10 cellular contexts compared by ENCODE assay signal in the genomic region with DNA sequence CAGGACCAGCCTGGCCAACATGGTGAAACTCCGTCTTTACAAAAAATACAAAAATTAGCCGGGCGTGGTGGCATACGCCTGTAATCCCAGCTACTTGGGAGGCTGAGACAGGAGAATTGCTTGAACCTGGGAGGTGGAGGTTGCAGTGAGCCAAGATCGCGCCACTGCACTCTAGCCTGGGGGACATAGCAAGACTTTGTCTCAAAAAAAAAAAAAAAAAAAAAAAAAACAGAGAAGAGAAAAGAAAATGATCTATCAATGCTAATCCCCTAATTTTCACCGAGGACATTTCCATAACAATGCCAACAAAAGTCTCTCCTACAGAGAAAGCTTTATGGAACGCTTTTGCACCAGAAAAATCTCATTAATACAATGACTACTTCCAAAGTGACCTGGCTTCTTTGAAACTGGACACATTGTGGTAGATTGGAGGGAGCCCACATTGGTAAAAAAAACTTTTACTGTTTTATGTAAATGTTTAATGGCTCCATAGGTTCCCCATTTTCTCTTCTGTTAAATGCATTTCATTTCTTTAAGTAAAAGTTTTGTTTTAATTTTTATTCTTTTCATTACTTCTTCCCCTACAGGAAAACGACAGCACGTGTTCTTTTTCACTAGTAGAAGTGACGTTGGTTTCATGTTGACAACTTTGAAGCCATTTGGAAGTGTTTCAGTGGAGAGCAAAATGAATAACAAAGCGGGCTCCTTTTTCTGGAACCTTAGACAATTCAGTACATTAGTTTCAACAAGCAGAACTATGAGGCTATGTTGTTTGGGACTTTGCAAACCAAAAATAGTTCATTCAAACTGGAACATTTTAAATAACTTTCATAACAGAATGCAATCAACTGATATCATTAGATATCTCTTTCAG. TPM values are rescaled to one million over a fixed set of nuclear protein-coding genes. Genes with fewer than 3 reads are reported as not detected.
A peak's percentile ranks its signal among the peaks of the same experiment; 100 is the strongest.
DNase-seq lines count a peak whose midpoint lies in the region; ATAC-seq, FAIRE-seq and TF ChIP-seq lines count a peak whose summit lies in the region.
"Had no signal": no experiment of that assay in that cellular context is flagged by ENCODE, and none has a peak within 500 bp of the region (broad histone marks: within the 10 kb centered on the region; RNA-seq: fewer than 3 reads in every experiment).

No MANE protein-coding gene starts in this region.

- H3K27ac Mint-ChIP-seq in activated naive CD4-positive, alpha-beta T cell treated with anti-CD3 and anti-CD28 coated beads, Interleukin-2, amount 50 U/mL, for 24 hours = peak overlapping the region; percentile 99
- peak overlapping the region; percentile 97 for H3K27ac Mint-ChIP-seq in memory B cell

- TF ChIP-seq CTCF in K562 (IDR thresholded peaks at IDR 0.05 in 2 of 3, conservative IDR thresholded peaks at IDR 0.05 in 1 of 3; ENCODE audit: insufficient read depth in 2 of 3, low read depth in 1 of 3, low read length in 3 of 3) (no peak), upper lobe of left lung (IDR thresholded peaks at IDR 0.05) (no peak)

- H3K9me3 ChIP-seq in K562 (replicated peaks; ENCODE audit: control insufficient read depth, insufficient read depth, low read depth, low read length) = no peaks in the 10 kb centered on the region
- H3K9me3 ChIP-seq in upper lobe of left lung = no peaks in the 10 kb centered on the region

- no peaks in the 10 kb centered on the region for H3K27me3 Mint-ChIP-seq in activated naive CD4-positive, alpha-beta T cell treated with anti-CD3 and anti-CD28 coated beads, Interleukin-2, amount 50 U/mL, for 24 hours
- no peaks in the 10 kb centered on the region for H3K27me3 Mint-ChIP-seq in memory B cell

- TF ChIP-seq EP300 in K562 (IDR thresholded peaks at IDR 0.05; ENCODE audit: low read length) = no peak
- TF ChIP-seq EP300 in upper lobe of left lung (IDR thresholded peaks at IDR 0.05) = no peak

- no peak for FAIRE-seq in K562 (lab: Jason Lieb, UNC)

- in situ Hi-C loops in K562 (cut with MboI) = no loop called here

- TF ChIP-seq POLR2A in K562 (conservative IDR thresholded peaks at IDR 0.05) = no peak
- TF ChIP-seq POLR2A in upper lobe of left lung (IDR thresholded peaks at IDR 0.05) = no peak

- POLR2A ChIA-PET in K562 (lab: Yijun Ruan, JAX) = interaction anchor here (0.5 to 0.6 kb wide), 2 partner anchors 139 to 764 kb away, joined by 3 to 5 read pairs; no protein-coding TSS in a partner anchor

- H3K4me1 ChIP-seq in K562 (replicated peaks in 1 of 2; ENCODE audit: control insufficient read depth in 2 of 2, insufficient read depth in 2 of 2, low read length in 2 of 2) (peaks cover 3% of the 10 kb centered on the region in 2 experiments; a peak in 3 of 5 replicates), upper lobe of left lung (peaks cover 10 to 25% (median 15%) of the 10 kb centered on the region in 4 donors)

- H3K27me3 ChIP-seq in K562 (ENCODE audit: control insufficient read depth in 2 of 2, insufficient read depth in 2 of 2, low read length in 2 of 2) (no peaks in the 10 kb centered on the region), upper lobe of left lung (no peaks in the 10 kb centered on the region)

- peak overlapping the region; percentile 91 to 94 for H3K9ac ChIP-seq in K562 (ENCODE audit: insufficient read depth in 1 of 2, low read depth in 2 of 2, low read length in 2 of 2)

- CTCF ChIA-PET in K562 (lab: Yijun Ruan, JAX; ENCODE audit: low intra/inter-chr PET ratio) = no interaction called here

- H3K9me3 Mint-ChIP-seq in activated naive CD4-positive, alpha-beta T cell treated with anti-CD3 and anti-CD28 coated beads, Interleukin-2, amount 50 U/mL, for 24 hours = no peaks in the 10 kb centered on the region
- no peaks in the 10 kb centered on the region for H3K9me3 Mint-ChIP-seq in memory B cell

- peak overlapping the region; percentile 100; the same call in 1 of the 2 replicates for H2AFZ ChIP-seq in K562 (ENCODE audit: low read depth, low read length)

- H3K9me1 ChIP-seq in K562 (ENCODE audit: control insufficient read depth, insufficient read depth, low read length) = no peaks in the 10 kb centered on the region

- 38% methylated on average over 9 of the region's 12 CpGs for WGBS in K562 (ENCODE audit: insufficient coverage, low coverage, missing lambda C conversion rate)
- WGBS in upper lobe of left lung, 2 donors = 36 to 43% methylated on average over 12 of the region's 12 CpGs

- peaks cover 40% of the 10 kb centered on the region for H3K4me1 Mint-ChIP-seq in activated naive CD4-positive, alpha-beta T cell treated with anti-CD3 and anti-CD28 coated beads, Interleukin-2, amount 50 U/mL, for 24 hours
- H3K4me1 Mint-ChIP-seq in memory B cell = peaks cover 18% of the 10 kb centered on the region

- H3K4me3 ChIP-seq in K562 (peak overlapping the region; percentile 57), upper lobe of left lung (peak overlapping the region; percentile 43 to 87 (median 72))

- DNase-seq in activated naive CD4-positive, alpha-beta T cell treated with Interleukin-2 at 50 U/mL for 16 hours = no peak
- DNase-seq in K562 (ENCODE audit: extremely low read depth in 1 of 4, low spot score in 3 of 4) = no peak
- DNase-seq in memory B cell (ENCODE audit: low spot score in 2 of 2) = no peak
- no peak for DNase-seq in upper lobe of left lung
- no peak for DNase-seq in SHP77 (lab: John Stamatoyannopoulos, UW)
- DNase-seq: KG1 had no signal

- BruUV-seq in K562 (replicated peaks; lab: Mats Ljungman, UMichigan) = no TSS peak

- TF ChIP-seq RAD21 in K562 (CRISPR knock-in tag; conservative IDR thresholded peaks at IDR 0.05 in 1 of 2, IDR thresholded peaks at IDR 0.05 in 1 of 2) = no peak

- peaks cover 13% of the 10 kb centered on the region for H3K36me3 Mint-ChIP-seq in activated naive CD4-positive, alpha-beta T cell treated with anti-CD3 and anti-CD28 coated beads, Interleukin-2, amount 50 U/mL, for 24 hours
- H3K36me3 Mint-ChIP-seq in memory B cell = peaks cover 17% of the 10 kb centered on the region

- ATAC-seq in K562 (peak; percentile 11), memory B cell (ENCODE audit: low read depth) (no peak), upper lobe of left lung (ENCODE audit: low FRiP score in 2 of 2) (no peak), GM18498 (IDR thresholded peaks at IDR 0.05; ENCODE audit: unreplicated experiment) (no peak), HG03521 (IDR thresholded peaks at IDR 0.05; ENCODE audit: unreplicated experiment) (no peak)

- H4K20me1 ChIP-seq in K562 (replicated peaks; ENCODE audit: control insufficient read depth, insufficient read depth, low read length) = no peaks in the 10 kb centered on the region

- intact Hi-C loops in K562 (cut with micrococcal nuclease) = no loop called here

- H3K4me2 ChIP-seq in K562 (ENCODE audit: insufficient read depth, low read length) = peak overlapping the region; percentile 87

- peak overlapping the region; percentile 93 for H3K4me3 Mint-ChIP-seq in activated naive CD4-positive, alpha-beta T cell treated with anti-CD3 and anti-CD28 coated beads, Interleukin-2, amount 50 U/mL, for 24 hours
- H3K4me3 Mint-ChIP-seq in memory B cell = peak overlapping the region; percentile 92

- H3K36me3 ChIP-seq in K562 (ENCODE audit: control insufficient read depth, insufficient read depth, low read length) = peaks cover 41% of the 10 kb centered on the region
- peaks cover 0 to 22% (median 5%) of the 10 kb centered on the region in 4 donors for H3K36me3 ChIP-seq in upper lobe of left lung

- H3K27ac ChIP-seq in K562 (ENCODE audit: extremely low read depth, low read depth, low read length) = peak overlapping the region; percentile 91; the same call in 2 of the 3 replicates
- H3K27ac ChIP-seq in upper lobe of left lung = peak overlapping the region; percentile 82 to 90 (median 86)

- peaks cover 38% of the 10 kb centered on the region for H3K79me2 ChIP-seq in K562 (ENCODE audit: control insufficient read depth, insufficient read depth, low read length)

RNA-seq across cellular contexts. Expression of a gene that starts 0.9 kb away (rescaled TPM):
- 13.1 and 34.5 TPM in 2 replicates for total RNA-seq in K562 (2011; cell fraction: chromatin; rRNA removed; ENCODE audit: low replicate concordance)
- 5.7 and 7.4 TPM in 2 replicates for total RNA-seq in K562 (2011; cell fraction: nucleolus; rRNA removed)
- total RNA-seq in K562 (2011; cell fraction: nucleoplasm; rRNA removed) = 15.3 and 21.3 TPM in 2 replicates
- total RNA-seq in K562 (2014; rRNA removed) = 20.8 and 21.6 TPM in 2 replicates
- total RNA-seq in K562 (2014; rRNA removed; fragmentation: Illumina TruSeq; extraction: Trizol) = 50.4 and 54.1 TPM in 2 replicates
- total RNA-seq in K562 (2015; rRNA removed; fragmentation: Illumina TruSeq; extraction: Trizol) = 37.0 and 39.1 TPM in 2 replicates
- total RNA-seq in K562 (2021) = 26.1 and 27.4 TPM in 2 replicates
- polyA plus RNA-seq in K562 (2011; rRNA removed) = 39.7 and 55.0 TPM in 2 replicates
- polyA plus RNA-seq in K562 (2011; cell fraction: cytosol; rRNA removed) = 19.7 and 27.0 TPM in 2 replicates
- 22.2 and 33.5 TPM in 2 replicates for polyA plus RNA-seq in K562 (2011; cell fraction: nucleus; rRNA removed)
- 13.9 and 20.0 TPM in 2 replicates for polyA plus RNA-seq in K562 (2012)
- polyA plus RNA-seq in K562 (2014; fragmentation: Illumina TruSeq; extraction: Trizol) = 33.7 and 37.1 TPM in 2 replicates
- 10 to 100 TPM; 84.9 to 90.6 TPM for polyA plus RNA-seq in K562 (2014; fragmentation: Nextera tagmentation; extraction: Ambion mirVana)
- 22.9 and 26.6 TPM in 2 replicates for polyA plus RNA-seq in K562 (2014; rRNA removed)
- 64.9 and 69.3 TPM in 2 replicates for polyA minus RNA-seq in K562 (2011; rRNA and poly(A)+ RNA removed)
- polyA minus RNA-seq in K562 (2011; cell fraction: cytosol; rRNA and poly(A)+ RNA removed) = 11.0 and 20.1 TPM in 2 replicates
- polyA minus RNA-seq in K562 (2011; cell fraction: nucleus; rRNA and poly(A)+ RNA removed) = 11.4 and 17.1 TPM in 2 replicates
- total RNA-seq in upper lobe of left lung = 10 to 100 TPM; 10.7 to 32.8 (median 21.1) TPM

RNA-seq across cellular contexts. Expression of a gene that starts 1.2 kb away (rescaled TPM):
- total RNA-seq in K562 (2011; cell fraction: chromatin; rRNA removed; ENCODE audit: low replicate concordance) = 0.39 TPM in 1 of 2 replicates, not detected in the other
- total RNA-seq in K562 (2011; cell fraction: nucleolus; rRNA removed) = not detected in 2 replicates
- not detected in 2 replicates for total RNA-seq in K562 (2011; cell fraction: nucleoplasm; rRNA removed)
- total RNA-seq in K562 (2014; rRNA removed) (0.08 TPM in 1 of 2 replicates, not detected in the other), K562 (2014; rRNA removed; fragmentation: Illumina TruSeq; extraction: Trizol) (0.15 TPM in 1 of 2 replicates, not detected in the other), K562 (2015; rRNA removed; fragmentation: Illumina TruSeq; extraction: Trizol) (0.08 TPM in 1 of 2 replicates, not detected in the other), K562 (2021) (0.07 TPM in 1 of 2 replicates, not detected in the other), upper lobe of left lung (10 to 100 TPM in 1 of 6 donors, 1 to 10 TPM in 4, under 1 TPM in 1; 0.43 to 12.7 (median 2.9) TPM)
- polyA plus RNA-seq in K562 (2011; rRNA removed) (0.06 and 0.08 TPM in 2 replicates), K562 (2014; fragmentation: Illumina TruSeq; extraction: Trizol) (0.14 TPM in 1 of 2 replicates, not detected in the other), K562 (2014; fragmentation: Nextera tagmentation; extraction: Ambion mirVana) (under 1 TPM in 1 of 2 experiments, not detected in 1; 0.14 TPM), K562 (2014; rRNA removed) (0.16 TPM in 1 of 2 replicates, not detected in the other)
- polyA plus RNA-seq in K562 (2011; cell fraction: cytosol; rRNA removed) = not detected in 2 replicates
- polyA plus RNA-seq in K562 (2011; cell fraction: nucleus; rRNA removed) = 0.07 TPM in 1 of 2 replicates, not detected in the other
- 0.08 and 0.11 TPM in 2 replicates for polyA plus RNA-seq in K562 (2012)
- not detected in 2 replicates for polyA minus RNA-seq in K562 (2011; rRNA and poly(A)+ RNA removed)
- not detected in 2 replicates for polyA minus RNA-seq in K562 (2011; cell fraction: cytosol; rRNA and poly(A)+ RNA removed)
- 0.13 and 0.33 TPM in 2 replicates for polyA minus RNA-seq in K562 (2011; cell fraction: nucleus; rRNA and poly(A)+ RNA removed)

RNA-seq across cellular contexts. Expression of a gene that starts 48.1 kb away (rescaled TPM):
- total RNA-seq in K562 (2011; cell fraction: chromatin; rRNA removed; ENCODE audit: low replicate concordance) = not detected in 2 replicates
- not detected in 2 replicates for total RNA-seq in K562 (2011; cell fraction: nucleolus; rRNA removed)
- not detected in 2 replicates for total RNA-seq in K562 (2011; cell fraction: nucleoplasm; rRNA removed)
- total RNA-seq in K562 (2014; rRNA removed) (not detected in 2 replicates), K562 (2014; rRNA removed; fragmentation: Illumina TruSeq; extraction: Trizol) (not detected in 2 replicates), K562 (2015; rRNA removed; fragmentation: Illumina TruSeq; extraction: Trizol) (not detected in 2 replicates), K562 (2021) (not detected in 2 replicates), upper lobe of left lung (not detected)
- polyA plus RNA-seq in K562 (2011; rRNA removed) (not detected in 2 replicates), K562 (2014; fragmentation: Illumina TruSeq; extraction: Trizol) (not detected in 2 replicates), K562 (2014; fragmentation: Nextera tagmentation; extraction: Ambion mirVana) (not detected), K562 (2014; rRNA removed) (not detected in 2 replicates)
- not detected in 2 replicates for polyA plus RNA-seq in K562 (2011; cell fraction: cytosol; rRNA removed)
- not detected in 2 replicates for polyA plus RNA-seq in K562 (2011; cell fraction: nucleus; rRNA removed)
- polyA plus RNA-seq in K562 (2012) = not detected in 2 replicates
- not detected in 2 replicates for polyA minus RNA-seq in K562 (2011; rRNA and poly(A)+ RNA removed)
- not detected in 2 replicates for polyA minus RNA-seq in K562 (2011; cell fraction: cytosol; rRNA and poly(A)+ RNA removed)
- polyA minus RNA-seq in K562 (2011; cell fraction: nucleus; rRNA and poly(A)+ RNA removed) = not detected in 2 replicates
- polyA plus RNA-seq: adipose tissue had no signal
